In genomic region chr3:23117856-23118255, GRCh38 we compare ENCODE assay signal across 32 cellular contexts.
"Had no signal": no experiment of that assay in that cellular context is flagged by ENCODE, and none has a peak within 500 bp of the region (broad histone marks: within the 10 kb centered on the region; RNA-seq: fewer than 3 reads in every experiment).

No MANE protein-coding gene starts in this region.

- H3K36me3 ChIP-seq: ascending aorta, Peyer's patch, SJSA1 had no signal

- H3K27me3 ChIP-seq: ascending aorta, Peyer's patch had no signal

- H3K4me2 ChIP-seq: KMS-11, SK-N-SH had no signal

- H3K4me3 ChIP-seq: ascending aorta, Peyer's patch, SJSA1 had no signal

- H3K27ac Mint-ChIP-seq: activated CD4-positive, alpha-beta T cell treated with anti-CD3 and anti-CD28 coated beads for 36 hours; activated CD4-positive, alpha-beta T cell treated with anti-CD3 and anti-CD28 coated beads, Interleukin-2, amount 10 ng/mL, durations not matched to agents 7 days and 5 days; activated CD8-positive, alpha-beta T cell treated with anti-CD3 and anti-CD28 coated beads, Interleukin-2, amount 10 ng/mL, durations not matched to agents 7 days and 5 days; activated naive CD4-positive, alpha-beta T cell treated with anti-CD3 and anti-CD28 coated beads, Interleukin-2, amount 50 U/mL, for 24 hours; activated naive CD8-positive, alpha-beta T cell treated with anti-CD3 and anti-CD28 coated beads, Interleukin-2, amount 10 ng/mL, durations not matched to agents 7 days and 5 days; activated T-cell treated with anti-CD3 and anti-CD28 coated beads, Interleukin-2, amount 50 U/mL, for 24 hours; activated T-helper 2 cell treated with anti-CD3 and anti-CD28 coated beads, Interferon-gamma antibody, Interleukin-2, Interleukin-4, amounts not matched to agents 10 μg/mL and 5 μg/mL and 100 μg/mL, durations not matched to agents 14 hours and 24 hours and 36 hours; T-helper 1 cell treated with Interleukin-12 subunit alpha and Interleukin-12 subunit beta and Interleukin-4 antibody, amounts not matched to agents 30 μg/mL and 1 μg/mL, for 36 hours; T-helper 2 cell treated with Interferon-gamma antibody and Interleukin-4, amounts not matched to agents 5 μg/mL and 100 μg/mL, for 36 hours had no signal

- H3K27ac ChIP-seq: ascending aorta, KMS-11, Peyer's patch, SJSA1 had no signal

- DNase-seq: activated CD4-positive, alpha-beta T cell treated with anti-CD3 and anti-CD28 coated beads for 36 hours; activated CD4-positive, alpha-beta T cell treated with anti-CD3 and anti-CD28 coated beads, Interleukin-2, amount 10 ng/mL, durations not matched to agents 7 days and 5 days; activated CD4-positive, alpha-beta T cell treated with anti-CD3 and anti-CD28 coated beads, Interleukin-2, amount 50 U/mL, for 48 hours; activated CD8-positive, alpha-beta T cell treated with anti-CD3 and anti-CD28 coated beads, Interleukin-2, amount 10 ng/mL, durations not matched to agents 7 days and 5 days; activated gamma-delta T cell; activated naive CD4-positive, alpha-beta T cell treated with Interleukin-2 at 50 U/mL for 16 hours; activated naive CD8-positive, alpha-beta T cell treated with anti-CD3 and anti-CD28 coated beads, Interleukin-2, amount 10 ng/mL, durations not matched to agents 7 days and 5 days; activated T-cell treated with anti-CD3 and anti-CD28 coated beads, Interleukin-2, amount 50 U/mL, for 24 hours; amygdala; NCI-H1092 treated with DMSO at 0.1 percent for 48 hours; NCI-H1417 treated with DMSO at 0.1 percent for 48 hours; NCI-H187 treated with DMSO at 0.1 percent for 48 hours; NCI-H2081; NCI-H2171 treated with DMSO at 0.1 percent for 48 hours; NCI-H2227 treated with DMSO at 0.1 percent for 48 hours; NCI-H446; NCI-H510A treated with DMSO at 0.1 percent for 48 hours; NCI-H526 treated with DMSO at 0.1 percent for 48 hours; NK-92 treated with Interleukin-12 subunit alpha and Interleukin-12 subunit beta, amount 100 ng/mL, for 24 hours; PC-3; Peyer's patch; RPMI8226; SHP77 treated with DMSO at 0.1 percent for 48 hours; SK-N-SH had no signal

- ATAC-seq: activated CD4-positive, alpha-beta T cell treated with anti-CD3 and anti-CD28 coated beads for 36 hours; activated CD4-positive, CD25-positive, alpha-beta regulatory T cell treated with anti-CD3 and anti-CD28 coated beads, Interleukin-2, amount 50 U/mL, for 24 hours; activated CD8-positive, alpha-beta T cell treated with anti-CD3 and anti-CD28 coated beads, Interleukin-2, amount 10 ng/mL, durations not matched to agents 7 days and 5 days; PC-3 had no signal

- H3K9me3 Mint-ChIP-seq: activated CD4-positive, alpha-beta T cell treated with anti-CD3 and anti-CD28 coated beads, Interleukin-2, amount 10 ng/mL, durations not matched to agents 7 days and 5 days; activated naive CD4-positive, alpha-beta T cell treated with anti-CD3 and anti-CD28 coated beads, Interleukin-2, amount 50 U/mL, for 24 hours; activated naive CD8-positive, alpha-beta T cell treated with anti-CD3 and anti-CD28 coated beads, Interleukin-2, amount 10 ng/mL, durations not matched to agents 7 days and 5 days; activated T-cell treated with anti-CD3 and anti-CD28 coated beads, Interleukin-2, amount 50 U/mL, for 24 hours; activated T-helper 2 cell treated with anti-CD3 and anti-CD28 coated beads, Interferon-gamma antibody, Interleukin-2, Interleukin-4, amounts not matched to agents 10 μg/mL and 5 μg/mL and 100 μg/mL, durations not matched to agents 14 hours and 24 hours and 36 hours; T-helper 1 cell treated with Interleukin-12 subunit alpha and Interleukin-12 subunit beta and Interleukin-4 antibody, amounts not matched to agents 30 μg/mL and 1 μg/mL, for 36 hours; T-helper 2 cell treated with Interferon-gamma antibody and Interleukin-4, amounts not matched to agents 5 μg/mL and 100 μg/mL, for 36 hours had no signal

- H3K9me3 ChIP-seq: ascending aorta, Peyer's patch, SJSA1 had no signal

- H3K9ac ChIP-seq: KMS-11, SK-N-SH had no signal

- H3K4me1 ChIP-seq: Peyer's patch, SJSA1 had no signal

- H3K4me3 Mint-ChIP-seq: activated CD4-positive, alpha-beta T cell treated with anti-CD3 and anti-CD28 coated beads for 36 hours; activated CD4-positive, alpha-beta T cell treated with anti-CD3 and anti-CD28 coated beads, Interleukin-2, amount 10 ng/mL, durations not matched to agents 7 days and 5 days; activated CD8-positive, alpha-beta T cell treated with anti-CD3 and anti-CD28 coated beads, Interleukin-2, amount 10 ng/mL, durations not matched to agents 7 days and 5 days; activated naive CD4-positive, alpha-beta T cell treated with anti-CD3 and anti-CD28 coated beads, Interleukin-2, amount 50 U/mL, for 24 hours; activated naive CD8-positive, alpha-beta T cell treated with anti-CD3 and anti-CD28 coated beads, Interleukin-2, amount 10 ng/mL, durations not matched to agents 7 days and 5 days; activated T-cell treated with anti-CD3 and anti-CD28 coated beads, Interleukin-2, amount 50 U/mL, for 24 hours; T-helper 1 cell treated with Interleukin-12 subunit alpha and Interleukin-12 subunit beta and Interleukin-4 antibody, amounts not matched to agents 30 μg/mL and 1 μg/mL, for 36 hours; T-helper 2 cell treated with Interferon-gamma antibody and Interleukin-4, amounts not matched to agents 5 μg/mL and 100 μg/mL, for 36 hours had no signal

- H3K36me3 Mint-ChIP-seq: activated naive CD4-positive, alpha-beta T cell treated with anti-CD3 and anti-CD28 coated beads, Interleukin-2, amount 50 U/mL, for 24 hours; activated naive CD8-positive, alpha-beta T cell treated with anti-CD3 and anti-CD28 coated beads, Interleukin-2, amount 10 ng/mL, durations not matched to agents 7 days and 5 days had no signal

- H3K27me3 Mint-ChIP-seq: activated T-cell treated with anti-CD3 and anti-CD28 coated beads, Interleukin-2, amount 50 U/mL, for 24 hours had no signal
